ENCODE assay signal across 8 cellular contexts in the genomic region with DNA sequence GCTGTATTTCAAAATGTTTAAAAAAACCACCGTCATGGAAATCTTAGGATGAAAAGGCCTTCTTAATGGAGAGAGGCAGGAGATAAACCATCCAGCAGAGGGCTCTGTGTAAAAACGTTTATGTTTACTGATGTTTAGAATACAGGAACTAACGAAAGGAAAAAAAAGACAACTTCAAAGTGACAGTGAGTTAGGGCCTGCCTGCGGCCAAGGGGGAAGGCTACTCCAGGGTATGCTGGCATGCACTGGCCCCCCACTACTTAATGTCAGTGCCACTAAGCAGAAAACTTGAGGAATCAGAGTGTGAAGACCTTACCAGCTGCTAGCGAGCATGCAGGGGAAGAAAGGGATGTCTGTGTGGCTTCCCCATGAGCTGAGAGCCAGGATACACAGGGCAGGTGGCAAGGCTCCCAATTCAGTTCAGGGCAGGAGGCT. TPM values are rescaled to one million over a fixed set of nuclear protein-coding genes. Genes with fewer than 3 reads are reported as not detected.
A peak's percentile ranks its signal among the peaks of the same experiment; 100 is the strongest.
DNase-seq lines count a peak whose midpoint lies in the region; ATAC-seq, FAIRE-seq and TF ChIP-seq lines count a peak whose summit lies in the region.

No MANE protein-coding gene starts in this region.

- POLR2A ChIA-PET in T-cell (lab: Charles Lee): interaction anchor here in 1 of 2 donors (0.6 kb wide), 1 partner anchor 35 kb away, joined by 11 read pairs; no protein-coding TSS in a partner anchor

- no peaks in the 10 kb centered on the region for H3K27me3 Mint-ChIP-seq in T-cell
- no peaks in the 10 kb centered on the region for H3K27me3 Mint-ChIP-seq in osteocyte (ENCODE audit: unreplicated experiment)

- H3K36me3 Mint-ChIP-seq in T-cell: peaks cover 35% of the 10 kb centered on the region
- peaks cover 10% of the 10 kb centered on the region for H3K36me3 Mint-ChIP-seq in osteocyte (ENCODE audit: unreplicated experiment)

- CTCF ChIA-PET in T-cell (lab: Charles Lee): interaction anchor here (0.6 to 3.3 kb wide), 17 partner anchors 11 to 824 kb away, joined by 3 to 42 read pairs (median 4); a partner anchor contains a TSS

- H3K27ac Mint-ChIP-seq in T-cell: peak overlapping the region; percentile 93 to 96
- H3K27ac Mint-ChIP-seq in osteocyte (ENCODE audit: unreplicated experiment): no peak overlapping the region

- peaks cover 8 to 12% (median 11%) of the 10 kb centered on the region in 3 donors for H3K4me1 Mint-ChIP-seq in T-cell
- H3K4me1 Mint-ChIP-seq in osteocyte (ENCODE audit: unreplicated experiment): peaks cover 4% of the 10 kb centered on the region

- no peaks in the 10 kb centered on the region for H3K9me3 Mint-ChIP-seq in T-cell
- H3K9me3 Mint-ChIP-seq in osteocyte (ENCODE audit: unreplicated experiment): peaks cover 4% of the 10 kb centered on the region

- FAIRE-seq in endometrium (lab: Jason Lieb, UNC): peak; percentile 82

- DNase-seq in NOMO-1 (lab: John Stamatoyannopoulos, UW; ENCODE audit: unreplicated experiment in 2 of 2): peak; percentile 16 to 38
- DNase-seq in NOMO-1 treated with dmso at 0.1 percent for 144 hours (lab: John Stamatoyannopoulos, UW; ENCODE audit: unreplicated experiment): no peak
- peak in 21 of 34 experiments; percentile 4 to 35 (median 20) for DNase-seq in T-cell
- DNase-seq in osteocyte (ENCODE audit: extremely low spot score, unreplicated experiment): no peak

- ATAC-seq in HG03108 (IDR thresholded peaks at IDR 0.05; ENCODE audit: unreplicated experiment) (peak; percentile 65), T-cell (replicated peaks in 1 of 4) (peak; percentile 63 to 89 (median 78)), HG03135 (IDR thresholded peaks at IDR 0.05; ENCODE audit: unreplicated experiment) (no peak), HG03045 (IDR thresholded peaks at IDR 0.05; ENCODE audit: unreplicated experiment) (no peak)

- TF ChIP-seq CTCF in osteocyte (IDR thresholded peaks at IDR 0.05): peak; percentile 60

- peak overlapping the region; percentile 53 to 73 (median 70) for H3K4me3 Mint-ChIP-seq in T-cell
- no peak overlapping the region for H3K4me3 Mint-ChIP-seq in osteocyte (ENCODE audit: unreplicated experiment)

RNA-seq across cellular contexts. Expression of a gene that starts 47.7 kb away (rescaled TPM):
- 10 to 100 TPM in 4 of 5 donors, 1 to 10 TPM in 1; 9.4 to 14.0 (median 11.5) TPM for total RNA-seq in T-cell
- 4.4 and 4.5 TPM in 2 replicates for total RNA-seq in osteocyte

Comparison
In these comparisons a context has a peak if more than half of its experiments do, and no peak if none do; other contexts are left out.
1. DNase-seq: peak in NOMO-1 (2 of 2) and T-cell (21 of 34); none in NOMO-1 treated with dmso at 0.1 percent for 144 hours (single experiment) and osteocyte (single experiment).
2. ATAC-seq: peak in HG03108 (single experiment) and T-cell (4 of 4); none in HG03135 (single experiment) and HG03045 (single experiment).